Comparison of ENCODE assay signal across 8 cellular contexts in genomic region chr1:12177999-12178441, GRCh38. TPM values are rescaled to one million over a fixed set of nuclear protein-coding genes. Genes with fewer than 3 reads are reported as not detected.
A peak's percentile ranks its signal among the peaks of the same experiment; 100 is the strongest.
DNase-seq lines count a peak whose midpoint lies in the region; ATAC-seq and TF ChIP-seq lines count a peak whose summit lies in the region.

No MANE protein-coding gene starts in this region.

- ATAC-seq in HG02571 (IDR thresholded peaks at IDR 0.05; ENCODE audit: unreplicated experiment), result no peak

- H3K4me1 ChIP-seq in BLaER1 (peaks cover 85% of the 10 kb centered on the region), esophagus muscularis mucosa (peaks cover 70 to 98% (median 87%) of the 10 kb centered on the region in 4 donors), vagina (peaks cover 93% of the 10 kb centered on the region)

- TF ChIP-seq CTCF in esophagus muscularis mucosa (IDR thresholded peaks at IDR 0.05) (no peak), vagina (IDR thresholded peaks at IDR 0.05) (no peak)

- peak overlapping the region; percentile 94 for H3K4me2 ChIP-seq in BLaER1

- H3K27ac ChIP-seq in BLaER1 (no peak overlapping the region), esophagus muscularis mucosa (replicated peaks in 1 of 4) (peak overlapping the region; percentile 38 to 72 (median 62)), vagina (peak overlapping the region; percentile 80)

- in situ Hi-C loops in KBM-7 (cut with MboI; ENCODE audit: low pct_unique_long_range_greater_than_20kb, low sequenced_read_pairs), result no loop called here

- WGBS in esophagus muscularis mucosa, result 33% methylated on average over 14 of the region's 14 CpGs

- TF ChIP-seq EP300 in esophagus muscularis mucosa (IDR thresholded peaks at IDR 0.05), result no peak

- no peak overlapping the region for H3K9ac ChIP-seq in BLaER1

- no peaks in the 10 kb centered on the region for H3K36me3 ChIP-seq in BLaER1
- no peaks in the 10 kb centered on the region for H3K36me3 ChIP-seq in esophagus muscularis mucosa
- H3K36me3 ChIP-seq in vagina, result no peaks in the 10 kb centered on the region

- no peak for TF ChIP-seq POLR2A in esophagus muscularis mucosa (IDR thresholded peaks at IDR 0.05; ENCODE audit: low read depth)
- no peak for TF ChIP-seq POLR2A in vagina (IDR thresholded peaks at IDR 0.05)

- intact Hi-C loops in esophagus muscularis mucosa (cut with DNase I), result no loop called here
- intact Hi-C loops in vagina (cut with DNase I), result no loop called here

- peaks cover 51% of the 10 kb centered on the region for H4K20me1 ChIP-seq in BLaER1

- H3K27me3 ChIP-seq in BLaER1, result no peaks in the 10 kb centered on the region
- H3K27me3 ChIP-seq in esophagus muscularis mucosa, result peaks cover 0 to 24% (median 0%) of the 10 kb centered on the region in 4 donors
- H3K27me3 ChIP-seq in vagina, result no peaks in the 10 kb centered on the region

- H3K9me3 ChIP-seq in BLaER1 (no peaks in the 10 kb centered on the region), esophagus muscularis mucosa (no peaks in the 10 kb centered on the region), vagina (no peaks in the 10 kb centered on the region)

- no peak overlapping the region for H3K4me3 ChIP-seq in BLaER1
- no peak overlapping the region for H3K4me3 ChIP-seq in esophagus muscularis mucosa
- H3K4me3 ChIP-seq in vagina, result no peak overlapping the region

- DNase-seq in NCI-H1436 treated with DMSO at 0.1 percent for 48 hours (lab: John Stamatoyannopoulos, UW) (peak; percentile 26), esophagus muscularis mucosa (ENCODE audit: extremely low spot score) (no peak), renal cortical epithelial cell (ENCODE audit: low read depth) (peak; percentile 36), vagina (ENCODE audit: extremely low spot score in 2 of 2) (no peak), KBM-7 (no peak)
- DNase-seq in activated CD8-positive, alpha-beta memory T cell treated with anti-CD3 and anti-CD28 coated beads, Interleukin-2, amount 50 U/mL, for 4 hours, result peak; percentile 98

RNA-seq across cellular contexts. Expression of gene TNFRSF1B, which starts 11.2 kb away (rescaled TPM):
- total RNA-seq in esophagus muscularis mucosa, result 10 to 100 TPM; 15.4 to 55.5 (median 32.4) TPM
- 0.35 and 1.6 TPM in 2 replicates for total RNA-seq in renal cortical epithelial cell
- 41.0 TPM for total RNA-seq in vagina

RNA-seq across cellular contexts. Expression of gene VPS13D, which starts 51.8 kb away (rescaled TPM):
- total RNA-seq in esophagus muscularis mucosa (10 to 100 TPM; 67.8 to 93.3 (median 85.4) TPM), renal cortical epithelial cell (20.0 and 74.1 TPM in 2 replicates), vagina (88.9 TPM)

Comparison
In these comparisons a context has a peak if more than half of its experiments do, and no peak if none do; other contexts are left out.
1. DNase-seq: peak in NCI-H1436 treated with DMSO at 0.1 percent for 48 hours (single experiment), activated CD8-positive, alpha-beta memory T cell treated with anti-CD3 and anti-CD28 coated beads, Interleukin-2, amount 50 U/mL, for 4 hours (single experiment) and renal cortical epithelial cell (single experiment); none in esophagus muscularis mucosa (single experiment), vagina (0 of 2) and KBM-7 (single experiment).